In the genomic region with DNA sequence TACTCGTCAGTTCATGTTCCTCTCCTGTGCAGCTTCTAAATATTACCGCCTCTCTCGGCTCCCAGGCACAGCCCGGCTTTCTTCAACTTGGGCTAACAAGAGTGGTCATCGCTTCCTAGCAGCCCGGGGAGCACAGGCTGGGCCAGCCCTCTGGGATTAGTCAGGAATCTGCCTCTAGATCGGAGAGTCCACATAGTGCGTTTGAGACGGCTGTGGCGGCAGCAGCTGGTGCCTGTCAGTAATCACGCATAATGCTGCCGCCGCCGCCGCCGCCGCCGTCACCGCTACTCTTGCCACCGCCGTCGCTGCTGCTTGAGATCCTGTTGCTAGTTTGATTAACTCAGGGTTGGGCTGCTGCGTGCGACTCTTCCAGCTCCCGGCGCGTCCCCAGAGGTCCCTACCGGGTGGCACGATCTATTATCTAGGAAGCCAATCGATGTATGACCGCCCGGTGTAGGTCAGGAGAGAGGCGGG, we compare ENCODE assay signal across 8 cellular contexts. TPM values are rescaled to one million over a fixed set of nuclear protein-coding genes. Genes with fewer than 3 reads are reported as not detected.
A peak's percentile ranks its signal among the peaks of the same experiment; 100 is the strongest.
DNase-seq lines count a peak whose midpoint lies in the region; TF ChIP-seq lines count a peak whose summit lies in the region.

A gene (minus strand): TSS at position 230 of the 474 bp plus-strand sequence. CDS start 233 bp downstream, outside the sequence.

- CTCF ChIA-PET in Calu3 (lab: Charles Lee), result no interaction called here

- TF ChIP-seq POLR2A in erythroblast (IDR thresholded peaks at IDR 0.05; ENCODE audit: low read length), result no peak

- H3K4me1 Mint-ChIP-seq in Calu3 (ENCODE audit: low read depth, unreplicated experiment), result no peaks in the 10 kb centered on the region

- intact Hi-C loops in Calu3 (cut with micrococcal nuclease; ENCODE audit: unreplicated experiment), result no loop called here

- H3K9me3 Mint-ChIP-seq in Calu3 (ENCODE audit: low read depth, unreplicated experiment), result no peaks in the 10 kb centered on the region

- no peaks in the 10 kb centered on the region for H3K36me3 ChIP-seq in mesenchymal stem cell (ENCODE audit: control insufficient read depth in 1 of 2, insufficient read depth in 2 of 2, low read depth in 1 of 2, low read length in 2 of 2)
- no peaks in the 10 kb centered on the region for H3K36me3 ChIP-seq in urinary bladder (ENCODE audit: insufficient read depth)

- H3K27ac Mint-ChIP-seq in Calu3 (ENCODE audit: unreplicated experiment), result no peak within 1 kb of the TSS

- no peak within 1 kb of the TSS for H2AK5ac ChIP-seq in mesenchymal stem cell (ENCODE audit: low read length, severe bottlenecking)

- no peak within 1 kb of the TSS for H4K8ac ChIP-seq in mesenchymal stem cell (ENCODE audit: low read length)

- peaks cover 4% of the 10 kb centered on the region for H3K27me3 Mint-ChIP-seq in Calu3 (ENCODE audit: unreplicated experiment)

- no peak within 1 kb of the TSS for H3K4me3 Mint-ChIP-seq in Calu3 (ENCODE audit: low read depth, unreplicated experiment)

- no peak within 1 kb of the TSS for H3K4ac ChIP-seq in mesenchymal stem cell (ENCODE audit: low read depth in 1 of 2, low read length in 2 of 2)

- H3K9me3 ChIP-seq in mesenchymal stem cell (ENCODE audit: control insufficient read depth, low read length), result no peaks in the 10 kb centered on the region

- H3K4me1 ChIP-seq in mesenchymal stem cell (ENCODE audit: control insufficient read depth, insufficient read depth, low read depth, low read length), result peaks cover 2% of the 10 kb centered on the region
- H3K4me1 ChIP-seq in urinary bladder (ENCODE audit: insufficient read depth), result no peaks in the 10 kb centered on the region

- peak within 1 kb of the TSS; percentile 48 for H3K9ac ChIP-seq in mesenchymal stem cell (ENCODE audit: low read length)

- no peak within 1 kb of the TSS for H3K14ac ChIP-seq in mesenchymal stem cell (ENCODE audit: low read length in 2 of 2)

- DNase-seq in Calu3 (peak; percentile 12), NCI-H460 (ENCODE audit: extremely low read depth, low read depth) (peak; percentile 12), cardiac fibroblast (ENCODE audit: low read depth in 2 of 2) (peak; percentile 3 to 7), mesenchymal stem cell (peak; percentile 40), erythroblast (lab: John Stamatoyannopoulos, UW) (no peak), KG1 (lab: John Stamatoyannopoulos, UW) (no peak)
- DNase-seq in NK-92 treated with Interleukin-12 subunit alpha and Interleukin-12 subunit beta, amount 100 ng/mL, for 24 hours (lab: John Stamatoyannopoulos, UW), result no peak

- H3K27me3 ChIP-seq in mesenchymal stem cell (ENCODE audit: control insufficient read depth in 1 of 2, insufficient read depth in 1 of 2, low read length in 2 of 2), result peaks cover 58 to 68% of the 10 kb centered on the region in 2 experiments

- peak within 1 kb of the TSS; percentile 6 for H3K4me2 ChIP-seq in mesenchymal stem cell (ENCODE audit: low read length, poor library complexity, severe bottlenecking)

- no peak within 1 kb of the TSS for H4K91ac ChIP-seq in mesenchymal stem cell (ENCODE audit: low read length)

- WGBS in mesenchymal stem cell, result 1% methylated on average over 29 of the region's 33 CpGs
- 3% methylated on average over 33 of the region's 33 CpGs for WGBS in urinary bladder

- H2BK5ac ChIP-seq in mesenchymal stem cell (ENCODE audit: low read depth, low read length, poor library complexity, severe bottlenecking), result no peak within 1 kb of the TSS

- TF ChIP-seq CTCF in Calu3 (IDR thresholded peaks at IDR 0.05; ENCODE audit: unreplicated experiment) (no peak), cardiac fibroblast (IDR thresholded peaks at IDR 0.05; ENCODE audit: low read depth, low read length) (no peak)

- BruUV-seq in Calu3 (replicated peaks; lab: Mats Ljungman, UMichigan), result no TSS peak

- no peaks in the 10 kb centered on the region for H3K79me1 ChIP-seq in mesenchymal stem cell (replicated peaks; ENCODE audit: low read length, poor library complexity, severe bottlenecking)

- peak within 1 kb of the TSS; percentile 19 for H2AFZ ChIP-seq in mesenchymal stem cell (ENCODE audit: low read depth, low read length)

- H3K27ac ChIP-seq in mesenchymal stem cell (ENCODE audit: low read length, poor library complexity, severe bottlenecking), result no peak within 1 kb of the TSS
- H3K27ac ChIP-seq in urinary bladder (ENCODE audit: low read depth), result no peak within 1 kb of the TSS

- H3K23ac ChIP-seq in mesenchymal stem cell (ENCODE audit: low read length in 2 of 2), result peak within 1 kb of the TSS in 1 of 2 experiments; percentile 72

- no peak within 1 kb of the TSS for H2BK12ac ChIP-seq in mesenchymal stem cell (ENCODE audit: low read length in 2 of 2)

- no peaks in the 10 kb centered on the region for H3K36me3 Mint-ChIP-seq in Calu3 (ENCODE audit: insufficient read depth, unreplicated experiment)

- H3K18ac ChIP-seq in mesenchymal stem cell (ENCODE audit: low read depth in 1 of 2, low read length in 2 of 2), result no peak within 1 kb of the TSS

- no peak within 1 kb of the TSS for H2BK120ac ChIP-seq in mesenchymal stem cell (ENCODE audit: low read depth, low read length)

- H3K4me3 ChIP-seq in cardiac fibroblast (replicated peaks in 1 of 2; ENCODE audit: low read depth in 2 of 2, low read length in 2 of 2) (no peak within 1 kb of the TSS), mesenchymal stem cell (ENCODE audit: insufficient read depth in 1 of 2, low read depth in 1 of 2, low read length in 2 of 2) (peak within 1 kb of the TSS in 1 of 2 experiments; percentile 74), urinary bladder (ENCODE audit: low read depth, low read length) (peak within 1 kb of the TSS; percentile 11)

- no peak within 1 kb of the TSS for H2BK15ac ChIP-seq in mesenchymal stem cell (ENCODE audit: low read depth, poor library complexity, severe bottlenecking)

RNA-seq across cellular contexts. Expression of the gene that starts here (rescaled TPM):
- total RNA-seq in Calu3 (2022) (not detected in 2 replicates), urinary bladder (4.5 TPM)
- total RNA-seq in NCI-H460 (2014; rRNA removed; shearing (Covaris generic)), result not detected in 2 replicates
- not detected in 2 replicates for polyA plus RNA-seq in NCI-H460 (2014; cell fraction: nucleus; rRNA removed)
- polyA plus RNA-seq in mesenchymal stem cell (2013, experiment 1 of 2), result not detected
- not detected for polyA plus RNA-seq in mesenchymal stem cell (2013, experiment 2 of 2)
- polyA plus RNA-seq in urinary bladder, result 1.7 TPM

Comparison
In these comparisons a context has a peak if more than half of its experiments do, and no peak if none do; other contexts are left out.
1. Peak in DNase-seq in Calu3; RNA of the gene not detected or under 1 TPM.
2. Peak in DNase-seq in NCI-H460; RNA of the gene not detected or under 1 TPM.
3. DNase-seq: peak in cardiac fibroblast (2 of 2) and mesenchymal stem cell (single experiment); none in erythroblast (0 of 2), NK-92 treated with Interleukin-12 subunit alpha and Interleukin-12 subunit beta, amount 100 ng/mL, for 24 hours (single experiment) and KG1 (single experiment).